29 cellular contexts compared by ENCODE assay signal in genomic region chr3:9776896-9777694, GRCh38. TPM values are rescaled to one million over a fixed set of nuclear protein-coding genes. Genes with fewer than 3 reads are reported as not detected.
DNase-seq lines count a peak whose midpoint lies in the region; ATAC-seq and TF ChIP-seq lines count a peak whose summit lies in the region.
"Had no signal": no experiment of that assay in that cellular context is flagged by ENCODE, and none has a peak within 500 bp of the region (broad histone marks: within the 10 kb centered on the region; RNA-seq: fewer than 3 reads in every experiment).

No MANE protein-coding gene starts in this region.

- no peak for TF ChIP-seq POLR2A in body of pancreas (IDR thresholded peaks at IDR 0.05)

- H3K4me1 ChIP-seq in CD4-positive, CD25-positive, alpha-beta regulatory T cell (ENCODE audit: control insufficient read depth, insufficient read depth, low read length, poor library complexity, severe bottlenecking): peaks cover 38% of the 10 kb centered on the region
- no peaks in the 10 kb centered on the region for H3K4me1 ChIP-seq in body of pancreas
- H3K4me1 ChIP-seq: BE2C, colonic mucosa had no signal

- no peak for ATAC-seq in CD4-positive, CD25-positive, alpha-beta regulatory T cell (ENCODE audit: low read depth in 2 of 2)
- no peak for ATAC-seq in body of pancreas
- ATAC-seq: effector memory CD8-positive, alpha-beta T cell; naive thymus-derived CD4-positive, alpha-beta T cell had no signal

- intact Hi-C loops in activated CD4-positive, alpha-beta memory T cell treated with anti-CD3 and anti-CD28 coated beads for 36 hours (cut with micrococcal nuclease): no loop called here
- intact Hi-C loops in activated T-helper 1 cell treated with anti-CD3 and anti-CD28 coated beads, Interleukin-12 subunit alpha, Interleukin-12 subunit beta, Interleukin-2, Interleukin-4 antibody, amounts not matched to agents 30 ng/mL and 10 ng/mL and 1 ng/mL, durations not matched to agents 14 hours and 24 hours and 36 hours (cut with micrococcal nuclease): no loop called here
- intact Hi-C loops in body of pancreas (cut with DNase I): no loop called here

- H3K4me1 Mint-ChIP-seq in activated CD4-positive, alpha-beta memory T cell treated with anti-CD3 and anti-CD28 coated beads for 36 hours (ENCODE audit: low read depth): peaks cover 54% of the 10 kb centered on the region
- H3K4me1 Mint-ChIP-seq in activated CD4-positive, alpha-beta memory T cell treated with anti-CD3 and anti-CD28 coated beads, Interleukin-2, amount 10 ng/mL, durations not matched to agents 7 days and 5 days: peaks cover 46% of the 10 kb centered on the region
- H3K4me1 Mint-ChIP-seq in CD4-positive, CD25-positive, alpha-beta regulatory T cell: peaks cover 3 to 44% (median 38%) of the 10 kb centered on the region in 4 donors
- peaks cover 55% of the 10 kb centered on the region for H3K4me1 Mint-ChIP-seq in activated T-helper 1 cell treated with anti-CD3 and anti-CD28 coated beads, Interleukin-12 subunit alpha, Interleukin-12 subunit beta, Interleukin-2, Interleukin-4 antibody, amounts not matched to agents 30 ng/mL and 10 ng/mL and 1 ng/mL, durations not matched to agents 14 hours and 24 hours and 36 hours (ENCODE audit: low read depth)

- no peak overlapping the region for H3K27ac ChIP-seq in CD4-positive, CD25-positive, alpha-beta regulatory T cell (ENCODE audit: insufficient read depth, low read length, poor library complexity, severe bottlenecking)
- H3K27ac ChIP-seq in epithelial cell of prostate (peak overlapping the region; percentile 70), body of pancreas (no peak overlapping the region)
- H3K27ac ChIP-seq: colonic mucosa, foreskin keratinocyte, WERI-Rb-1 had no signal

- no peak overlapping the region for H3K4me3 ChIP-seq in CD4-positive, CD25-positive, alpha-beta regulatory T cell (ENCODE audit: low read depth, low read length)
- H3K4me3 ChIP-seq in body of pancreas: no peak overlapping the region
- H3K4me3 ChIP-seq: colonic mucosa, esophagus muscularis mucosa, heart right ventricle had no signal

- H3K27me3 Mint-ChIP-seq in activated CD4-positive, alpha-beta memory T cell treated with anti-CD3 and anti-CD28 coated beads for 36 hours: no peaks in the 10 kb centered on the region
- no peaks in the 10 kb centered on the region for H3K27me3 Mint-ChIP-seq in activated CD4-positive, alpha-beta memory T cell treated with anti-CD3 and anti-CD28 coated beads, Interleukin-2, amount 10 ng/mL, durations not matched to agents 7 days and 5 days
- H3K27me3 Mint-ChIP-seq in CD4-positive, CD25-positive, alpha-beta regulatory T cell: no peaks in the 10 kb centered on the region
- H3K27me3 Mint-ChIP-seq in activated T-helper 1 cell treated with anti-CD3 and anti-CD28 coated beads, Interleukin-12 subunit alpha, Interleukin-12 subunit beta, Interleukin-2, Interleukin-4 antibody, amounts not matched to agents 30 ng/mL and 10 ng/mL and 1 ng/mL, durations not matched to agents 14 hours and 24 hours and 36 hours (ENCODE audit: insufficient read depth): no peaks in the 10 kb centered on the region
- H3K27me3 Mint-ChIP-seq: effector memory CD8-positive, alpha-beta T cell; IgD-negative memory B cell; naive thymus-derived CD4-positive, alpha-beta T cell had no signal

- H3K4me3 Mint-ChIP-seq in activated CD4-positive, alpha-beta memory T cell treated with anti-CD3 and anti-CD28 coated beads for 36 hours: peak overlapping the region; percentile 3
- no peak overlapping the region for H3K4me3 Mint-ChIP-seq in activated CD4-positive, alpha-beta memory T cell treated with anti-CD3 and anti-CD28 coated beads, Interleukin-2, amount 10 ng/mL, durations not matched to agents 7 days and 5 days
- H3K4me3 Mint-ChIP-seq in CD4-positive, CD25-positive, alpha-beta regulatory T cell: no peak overlapping the region
- peak overlapping the region; percentile 53 for H3K4me3 Mint-ChIP-seq in activated T-helper 1 cell treated with anti-CD3 and anti-CD28 coated beads, Interleukin-12 subunit alpha, Interleukin-12 subunit beta, Interleukin-2, Interleukin-4 antibody, amounts not matched to agents 30 ng/mL and 10 ng/mL and 1 ng/mL, durations not matched to agents 14 hours and 24 hours and 36 hours
- H3K4me3 Mint-ChIP-seq: effector memory CD8-positive, alpha-beta T cell; H9; naive thymus-derived CD4-positive, alpha-beta T cell had no signal

- 75 to 78% methylated on average over 5 of the region's 5 CpGs for WGBS in body of pancreas, 2 donors

- peak overlapping the region; percentile 93 for H3K27ac Mint-ChIP-seq in activated CD4-positive, alpha-beta memory T cell treated with anti-CD3 and anti-CD28 coated beads for 36 hours
- H3K27ac Mint-ChIP-seq in activated CD4-positive, alpha-beta memory T cell treated with anti-CD3 and anti-CD28 coated beads, Interleukin-2, amount 10 ng/mL, durations not matched to agents 7 days and 5 days: no peak overlapping the region
- H3K27ac Mint-ChIP-seq in CD4-positive, CD25-positive, alpha-beta regulatory T cell: peak overlapping the region in 2 of 3 donors; percentile 9 to 35
- peak overlapping the region; percentile 90 for H3K27ac Mint-ChIP-seq in activated T-helper 1 cell treated with anti-CD3 and anti-CD28 coated beads, Interleukin-12 subunit alpha, Interleukin-12 subunit beta, Interleukin-2, Interleukin-4 antibody, amounts not matched to agents 30 ng/mL and 10 ng/mL and 1 ng/mL, durations not matched to agents 14 hours and 24 hours and 36 hours
- H3K27ac Mint-ChIP-seq: effector memory CD8-positive, alpha-beta T cell; H9 had no signal

- H3K36me3 Mint-ChIP-seq in activated CD4-positive, alpha-beta memory T cell treated with anti-CD3 and anti-CD28 coated beads for 36 hours: peaks cover 19% of the 10 kb centered on the region
- H3K36me3 Mint-ChIP-seq in activated CD4-positive, alpha-beta memory T cell treated with anti-CD3 and anti-CD28 coated beads, Interleukin-2, amount 10 ng/mL, durations not matched to agents 7 days and 5 days (ENCODE audit: low read depth): peaks cover 27% of the 10 kb centered on the region
- H3K36me3 Mint-ChIP-seq in CD4-positive, CD25-positive, alpha-beta regulatory T cell: peaks cover 7% of the 10 kb centered on the region
- H3K36me3 Mint-ChIP-seq in activated T-helper 1 cell treated with anti-CD3 and anti-CD28 coated beads, Interleukin-12 subunit alpha, Interleukin-12 subunit beta, Interleukin-2, Interleukin-4 antibody, amounts not matched to agents 30 ng/mL and 10 ng/mL and 1 ng/mL, durations not matched to agents 14 hours and 24 hours and 36 hours (ENCODE audit: low read depth): peaks cover 23% of the 10 kb centered on the region

- CTCF ChIA-PET in activated CD4-positive, alpha-beta memory T cell treated with anti-CD3 and anti-CD28 coated beads for 36 hours (lab: Charles Lee): interaction anchor here (0.7 to 2.1 kb wide), 5 partner anchors 9 to 44 kb away, joined by 3 to 6 read pairs (median 3); partner anchors contain the start of genes ARPC4 and TADA3
- CTCF ChIA-PET in activated CD4-positive, alpha-beta memory T cell treated with anti-CD3 and anti-CD28 coated beads, Interleukin-2, amount 10 ng/mL, durations not matched to agents 7 days and 5 days (lab: Charles Lee): no interaction called here

- TF ChIP-seq CTCF in body of pancreas (IDR thresholded peaks at IDR 0.05): no peak

- peaks cover 7% of the 10 kb centered on the region for H3K36me3 ChIP-seq in CD4-positive, CD25-positive, alpha-beta regulatory T cell (ENCODE audit: control insufficient read depth, insufficient read depth, low read length)
- peaks cover 0 to 3% of the 10 kb centered on the region in 2 donors for H3K36me3 ChIP-seq in body of pancreas (replicated peaks in 1 of 2; ENCODE audit: insufficient read depth in 1 of 2, low read depth in 2 of 2)
- H3K36me3 ChIP-seq: BE2C, colonic mucosa had no signal

- DNase-seq in activated CD4-positive, alpha-beta memory T cell treated with anti-CD3 and anti-CD28 coated beads for 36 hours: peak; percentile 52
- no peak for DNase-seq in activated CD4-positive, alpha-beta memory T cell treated with anti-CD3 and anti-CD28 coated beads, Interleukin-2, amount 10 ng/mL, durations not matched to agents 7 days and 5 days
- no peak for DNase-seq in CD4-positive, CD25-positive, alpha-beta regulatory T cell
- no peak for DNase-seq in activated T-helper 1 cell treated with anti-CD3 and anti-CD28 coated beads, Interleukin-12 subunit alpha, Interleukin-12 subunit beta, Interleukin-2, Interleukin-4 antibody, amounts not matched to agents 30 ng/mL and 10 ng/mL and 1 ng/mL, durations not matched to agents 14 hours and 24 hours and 36 hours (ENCODE audit: low spot score)
- DNase-seq in epithelial cell of prostate (ENCODE audit: low read depth, low spot score) (no peak), body of pancreas (no peak), NCI-H345 (lab: John Stamatoyannopoulos, UW) (no peak)
- DNase-seq in activated CD8-positive, alpha-beta memory T cell treated with anti-CD3 and anti-CD28 coated beads for 24 hours: no peak
- DNase-seq: activated effector memory CD4-positive, alpha-beta T cell treated with Interleukin-2 at 50 U/mL for 16 hours; BE2C; colonic mucosa; DMS79; effector memory CD8-positive, alpha-beta T cell; foreskin keratinocyte; GF-D8; H9; heart right ventricle; midbrain; naive thymus-derived CD4-positive, alpha-beta T cell; NCI-H1105 treated with DMSO at 0.1 percent for 48 hours; NCI-H1930; NCI-H526; NK-92 treated with Interleukin-12 subunit alpha and Interleukin-12 subunit beta, amount 100 ng/mL, for 24 hours; Right ventricle myocardium superior; T-helper 9 cell; trophoblast cell; WERI-Rb-1 had no signal

- H3K9me3 Mint-ChIP-seq in activated CD4-positive, alpha-beta memory T cell treated with anti-CD3 and anti-CD28 coated beads for 36 hours: no peaks in the 10 kb centered on the region
- no peaks in the 10 kb centered on the region for H3K9me3 Mint-ChIP-seq in activated CD4-positive, alpha-beta memory T cell treated with anti-CD3 and anti-CD28 coated beads, Interleukin-2, amount 10 ng/mL, durations not matched to agents 7 days and 5 days
- H3K9me3 Mint-ChIP-seq in CD4-positive, CD25-positive, alpha-beta regulatory T cell: no peaks in the 10 kb centered on the region
- peaks cover 3% of the 10 kb centered on the region for H3K9me3 Mint-ChIP-seq in activated T-helper 1 cell treated with anti-CD3 and anti-CD28 coated beads, Interleukin-12 subunit alpha, Interleukin-12 subunit beta, Interleukin-2, Interleukin-4 antibody, amounts not matched to agents 30 ng/mL and 10 ng/mL and 1 ng/mL, durations not matched to agents 14 hours and 24 hours and 36 hours
- H3K9me3 Mint-ChIP-seq: effector memory CD8-positive, alpha-beta T cell; H9; IgD-negative memory B cell; naive thymus-derived CD4-positive, alpha-beta T cell had no signal

- H3K9me3 ChIP-seq in CD4-positive, CD25-positive, alpha-beta regulatory T cell (ENCODE audit: control insufficient read depth in 2 of 2, low read length in 2 of 2): no peaks in the 10 kb centered on the region
- H3K9me3 ChIP-seq in body of pancreas: no peaks in the 10 kb centered on the region
- H3K9me3 ChIP-seq: BE2C, colonic mucosa, esophagus muscularis mucosa, heart right ventricle had no signal

- no peaks in the 10 kb centered on the region for H3K27me3 ChIP-seq in CD4-positive, CD25-positive, alpha-beta regulatory T cell (ENCODE audit: control insufficient read depth, insufficient read depth, low read length)
- no peaks in the 10 kb centered on the region for H3K27me3 ChIP-seq in body of pancreas
- H3K27me3 ChIP-seq: BE2C, colonic mucosa, esophagus muscularis mucosa, foreskin keratinocyte, heart right ventricle had no signal

- POLR2A ChIA-PET in activated CD4-positive, alpha-beta memory T cell treated with anti-CD3 and anti-CD28 coated beads for 36 hours (lab: Charles Lee): interaction anchor here (1.1 to 3.1 kb wide), 10 partner anchors 7 to 380 kb away, joined by 3 to 16 read pairs (median 8); partner anchors contain the start of genes ARPC4, BRPF1, CAMK1 and TADA3
- POLR2A ChIA-PET in activated CD4-positive, alpha-beta memory T cell treated with anti-CD3 and anti-CD28 coated beads, Interleukin-2, amount 10 ng/mL, durations not matched to agents 7 days and 5 days (lab: Charles Lee): interaction anchor here (1.2 to 7.5 kb wide), 3 partner anchors 14 to 114 kb away, joined by 4 to 56 read pairs (median 8); partner anchors contain the start of genes ARPC4 and TADA3

RNA-seq across cellular contexts. Expression of gene CAMK1, which starts 7.3 kb away (rescaled TPM):
- 10 to 100 TPM; 48.2 to 51.9 TPM for total RNA-seq in activated CD4-positive, alpha-beta memory T cell treated with anti-CD3 and anti-CD28 coated beads for 36 hours
- 10 to 100 TPM; 18.5 to 20.2 TPM for total RNA-seq in activated CD4-positive, alpha-beta memory T cell treated with anti-CD3 and anti-CD28 coated beads, Interleukin-2, amount 10 ng/mL, durations not matched to agents 7 days and 5 days
- 4.9 TPM for total RNA-seq in CD4-positive, CD25-positive, alpha-beta regulatory T cell
- 10 to 100 TPM in 1 of 4 donors, 1 to 10 TPM in 3; 4.5 to 13.7 (median 7.7) TPM for polyA plus RNA-seq in CD4-positive, CD25-positive, alpha-beta regulatory T cell
- total RNA-seq in activated T-helper 1 cell treated with anti-CD3 and anti-CD28 coated beads, Interleukin-12 subunit alpha, Interleukin-12 subunit beta, Interleukin-2, Interleukin-4 antibody, amounts not matched to agents 30 ng/mL and 10 ng/mL and 1 ng/mL, durations not matched to agents 14 hours and 24 hours and 36 hours: 55.0 and 57.8 TPM in 2 replicates
- total RNA-seq in body of pancreas: 10 to 100 TPM; 10.9 to 34.9 TPM

RNA-seq across cellular contexts. Expression of gene TADA3, which starts 15.2 kb away (rescaled TPM):
- 10 to 100 TPM; 86.9 to 92.1 TPM for total RNA-seq in activated CD4-positive, alpha-beta memory T cell treated with anti-CD3 and anti-CD28 coated beads for 36 hours
- total RNA-seq in activated CD4-positive, alpha-beta memory T cell treated with anti-CD3 and anti-CD28 coated beads, Interleukin-2, amount 10 ng/mL, durations not matched to agents 7 days and 5 days: 10 to 100 TPM; 88.1 to 88.3 TPM
- total RNA-seq in CD4-positive, CD25-positive, alpha-beta regulatory T cell: 44.7 TPM
- 10 to 100 TPM; 50.2 to 69.0 (median 60.5) TPM for polyA plus RNA-seq in CD4-positive, CD25-positive, alpha-beta regulatory T cell
- total RNA-seq in activated T-helper 1 cell treated with anti-CD3 and anti-CD28 coated beads, Interleukin-12 subunit alpha, Interleukin-12 subunit beta, Interleukin-2, Interleukin-4 antibody, amounts not matched to agents 30 ng/mL and 10 ng/mL and 1 ng/mL, durations not matched to agents 14 hours and 24 hours and 36 hours: 63.4 and 63.6 TPM in 2 replicates
- total RNA-seq in body of pancreas: 10 to 100 TPM; 37.4 to 37.6 TPM

RNA-seq across cellular contexts. Expression of gene ARPC4, which starts 15.8 kb away (rescaled TPM):
- total RNA-seq in activated CD4-positive, alpha-beta memory T cell treated with anti-CD3 and anti-CD28 coated beads for 36 hours: 100 to 1,000 TPM; 237 to 240 TPM
- 100 to 1,000 TPM; 255 to 266 TPM for total RNA-seq in activated CD4-positive, alpha-beta memory T cell treated with anti-CD3 and anti-CD28 coated beads, Interleukin-2, amount 10 ng/mL, durations not matched to agents 7 days and 5 days
- total RNA-seq in CD4-positive, CD25-positive, alpha-beta regulatory T cell: 203 TPM
- polyA plus RNA-seq in CD4-positive, CD25-positive, alpha-beta regulatory T cell: 100 to 1,000 TPM; 294 to 384 (median 336) TPM
- total RNA-seq in activated T-helper 1 cell treated with anti-CD3 and anti-CD28 coated beads, Interleukin-12 subunit alpha, Interleukin-12 subunit beta, Interleukin-2, Interleukin-4 antibody, amounts not matched to agents 30 ng/mL and 10 ng/mL and 1 ng/mL, durations not matched to agents 14 hours and 24 hours and 36 hours: 268 and 273 TPM in 2 replicates
- 10 to 100 TPM; 33.6 to 57.1 TPM for total RNA-seq in body of pancreas

RNA-seq across cellular contexts. Expression of gene OGG1, which starts 27.3 kb away (rescaled TPM):
- total RNA-seq in activated CD4-positive, alpha-beta memory T cell treated with anti-CD3 and anti-CD28 coated beads for 36 hours: 10 to 100 TPM; 35.7 to 36.5 TPM
- 10 to 100 TPM; 29.5 to 34.3 TPM for total RNA-seq in activated CD4-positive, alpha-beta memory T cell treated with anti-CD3 and anti-CD28 coated beads, Interleukin-2, amount 10 ng/mL, durations not matched to agents 7 days and 5 days
- 26.3 TPM for total RNA-seq in CD4-positive, CD25-positive, alpha-beta regulatory T cell
- 10 to 100 TPM; 21.8 to 30.2 (median 26.7) TPM for polyA plus RNA-seq in CD4-positive, CD25-positive, alpha-beta regulatory T cell
- 40.2 and 40.6 TPM in 2 replicates for total RNA-seq in activated T-helper 1 cell treated with anti-CD3 and anti-CD28 coated beads, Interleukin-12 subunit alpha, Interleukin-12 subunit beta, Interleukin-2, Interleukin-4 antibody, amounts not matched to agents 30 ng/mL and 10 ng/mL and 1 ng/mL, durations not matched to agents 14 hours and 24 hours and 36 hours
- 10 to 100 TPM; 18.1 to 28.3 TPM for total RNA-seq in body of pancreas

RNA-seq across cellular contexts. Expression of gene TTLL3, which starts 33.0 kb away (rescaled TPM):
- total RNA-seq in activated CD4-positive, alpha-beta memory T cell treated with anti-CD3 and anti-CD28 coated beads for 36 hours: 10 to 100 TPM; 49.6 to 49.7 TPM
- 10 to 100 TPM; 50.8 to 59.0 TPM for total RNA-seq in activated CD4-positive, alpha-beta memory T cell treated with anti-CD3 and anti-CD28 coated beads, Interleukin-2, amount 10 ng/mL, durations not matched to agents 7 days and 5 days
- 89.9 TPM for total RNA-seq in CD4-positive, CD25-positive, alpha-beta regulatory T cell
- polyA plus RNA-seq in CD4-positive, CD25-positive, alpha-beta regulatory T cell: 1 to 10 TPM; 2.3 to 3.8 (median 3.1) TPM
- 26.5 and 33.6 TPM in 2 replicates for total RNA-seq in activated T-helper 1 cell treated with anti-CD3 and anti-CD28 coated beads, Interleukin-12 subunit alpha, Interleukin-12 subunit beta, Interleukin-2, Interleukin-4 antibody, amounts not matched to agents 30 ng/mL and 10 ng/mL and 1 ng/mL, durations not matched to agents 14 hours and 24 hours and 36 hours
- 10 to 100 TPM; 24.1 to 88.0 TPM for total RNA-seq in body of pancreas

Comparison
In these comparisons a context has a peak if more than half of its experiments do, and no peak if none do; other contexts are left out.
1. H3K4me3 Mint-ChIP-seq: peak in activated CD4-positive, alpha-beta memory T cell treated with anti-CD3 and anti-CD28 coated beads for 36 hours (single experiment) and activated T-helper 1 cell treated with anti-CD3 and anti-CD28 coated beads, Interleukin-12 subunit alpha, Interleukin-12 subunit beta, Interleukin-2, Interleukin-4 antibody, amounts not matched to agents 30 ng/mL and 10 ng/mL and 1 ng/mL, durations not matched to agents 14 hours and 24 hours and 36 hours (single experiment); none in activated CD4-positive, alpha-beta memory T cell treated with anti-CD3 and anti-CD28 coated beads, Interleukin-2, amount 10 ng/mL, durations not matched to agents 7 days and 5 days (single experiment) and CD4-positive, CD25-positive, alpha-beta regulatory T cell (0 of 4).